ENCODE assay signal across 11 cellular contexts in the genomic region with DNA sequence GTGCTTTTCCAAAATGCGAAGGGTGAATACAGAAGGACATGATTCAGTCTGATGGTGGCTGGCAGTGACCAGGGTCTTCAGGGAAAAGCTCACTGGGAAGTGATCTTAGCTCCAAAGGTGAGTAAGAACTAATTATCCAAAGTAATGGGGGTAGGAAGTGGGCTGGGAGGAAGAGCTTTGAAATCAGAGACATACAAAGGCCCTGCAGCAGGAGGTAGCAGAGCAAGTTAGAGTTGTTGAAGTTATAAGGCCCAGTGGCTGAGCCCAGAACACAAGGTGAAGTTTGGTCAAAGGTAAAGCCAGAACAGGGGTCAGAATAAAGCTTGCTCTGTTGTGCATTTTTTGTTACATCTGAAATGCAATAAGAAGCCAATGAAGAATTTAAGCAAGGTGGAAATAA.
DNase-seq lines count a peak whose midpoint lies in the region; ATAC-seq and TF ChIP-seq lines count a peak whose summit lies in the region.
"Had no signal": no experiment of that assay in that cellular context is flagged by ENCODE, and none has a peak within 500 bp of the region (broad histone marks: within the 10 kb centered on the region; RNA-seq: fewer than 3 reads in every experiment).

No MANE protein-coding gene starts in this region.

- peak overlapping the region in 3 of 4 donors; percentile 66 to 71 (median 68) for H3K4me3 Mint-ChIP-seq in CD4-positive, CD25-positive, alpha-beta regulatory T cell
- no peak overlapping the region for H3K4me3 Mint-ChIP-seq in Caco-2 (ENCODE audit: unreplicated experiment)
- peak overlapping the region; percentile 78 for H3K4me3 Mint-ChIP-seq in activated T-helper 1 cell treated with anti-CD3 and anti-CD28 coated beads, Interleukin-12 subunit alpha, Interleukin-12 subunit beta, Interleukin-2, Interleukin-4 antibody, amounts not matched to agents 30 ng/mL and 10 ng/mL and 1 ng/mL, durations not matched to agents 14 hours and 24 hours and 36 hours
- peak overlapping the region; percentile 66 to 85 (median 80) for H3K4me3 Mint-ChIP-seq in naive thymus-derived CD8-positive, alpha-beta T cell

- no peak overlapping the region for H3K4me3 ChIP-seq in CD4-positive, CD25-positive, alpha-beta regulatory T cell (ENCODE audit: low read depth, low read length)
- H3K4me3 ChIP-seq in Caco-2 (ENCODE audit: low read depth, low read length) (no peak overlapping the region), sigmoid colon (no peak overlapping the region)
- H3K4me3 ChIP-seq: MG63 had no signal

- WGBS in sigmoid colon, 2 donors = 94 to 96% methylated on average over 1 of the region's 1 CpG

- no peak for DNase-seq in CD4-positive, CD25-positive, alpha-beta regulatory T cell
- DNase-seq in Caco-2 (no peak), sigmoid colon (no peak)
- DNase-seq in activated T-helper 1 cell treated with anti-CD3 and anti-CD28 coated beads, Interleukin-12 subunit alpha, Interleukin-12 subunit beta, Interleukin-2, Interleukin-4 antibody, amounts not matched to agents 30 ng/mL and 10 ng/mL and 1 ng/mL, durations not matched to agents 14 hours and 24 hours and 36 hours (ENCODE audit: low spot score) = no peak
- DNase-seq in naive thymus-derived CD8-positive, alpha-beta T cell = no peak
- DNase-seq: amygdala, MG63, NCI-H1930, NCI-H524 had no signal

- H3K9me3 Mint-ChIP-seq in CD4-positive, CD25-positive, alpha-beta regulatory T cell = peaks cover 0 to 3% (median 0%) of the 10 kb centered on the region in 7 donors
- no peaks in the 10 kb centered on the region for H3K9me3 Mint-ChIP-seq in Caco-2 (ENCODE audit: unreplicated experiment)
- H3K9me3 Mint-ChIP-seq in activated T-helper 1 cell treated with anti-CD3 and anti-CD28 coated beads, Interleukin-12 subunit alpha, Interleukin-12 subunit beta, Interleukin-2, Interleukin-4 antibody, amounts not matched to agents 30 ng/mL and 10 ng/mL and 1 ng/mL, durations not matched to agents 14 hours and 24 hours and 36 hours = peaks cover 3% of the 10 kb centered on the region
- H3K9me3 Mint-ChIP-seq in naive thymus-derived CD8-positive, alpha-beta T cell = no peaks in the 10 kb centered on the region

- peaks cover 3% of the 10 kb centered on the region for H3K4me1 ChIP-seq in CD4-positive, CD25-positive, alpha-beta regulatory T cell (ENCODE audit: control insufficient read depth, insufficient read depth, low read length, poor library complexity, severe bottlenecking)
- H3K4me1 ChIP-seq in Caco-2 (peaks cover 48% of the 10 kb centered on the region), sigmoid colon (peaks cover 0 to 39% (median 37%) of the 10 kb centered on the region in 4 donors)

- BruUV-seq in Caco-2 (replicated peaks; lab: Mats Ljungman, UMichigan) = no TSS peak

- POLR2A ChIA-PET in Caco-2 (lab: Charles Lee) = no interaction called here
- POLR2A ChIA-PET in naive thymus-derived CD8-positive, alpha-beta T cell (lab: Charles Lee) = no interaction called here

- no peak for ATAC-seq in CD4-positive, CD25-positive, alpha-beta regulatory T cell (ENCODE audit: low read depth in 2 of 2)
- no peak for ATAC-seq in naive thymus-derived CD8-positive, alpha-beta T cell
- ATAC-seq in GM21360 (IDR thresholded peaks at IDR 0.05; ENCODE audit: unreplicated experiment) (no peak), HG02623 (IDR thresholded peaks at IDR 0.05; ENCODE audit: unreplicated experiment) (no peak)

- no peak for TF ChIP-seq POLR2A in sigmoid colon (IDR thresholded peaks at IDR 0.05)

- peaks cover 5 to 19% (median 12%) of the 10 kb centered on the region in 4 donors for H3K4me1 Mint-ChIP-seq in CD4-positive, CD25-positive, alpha-beta regulatory T cell
- peaks cover 57% of the 10 kb centered on the region for H3K4me1 Mint-ChIP-seq in Caco-2 (ENCODE audit: low read depth, unreplicated experiment)
- peaks cover 80% of the 10 kb centered on the region for H3K4me1 Mint-ChIP-seq in activated T-helper 1 cell treated with anti-CD3 and anti-CD28 coated beads, Interleukin-12 subunit alpha, Interleukin-12 subunit beta, Interleukin-2, Interleukin-4 antibody, amounts not matched to agents 30 ng/mL and 10 ng/mL and 1 ng/mL, durations not matched to agents 14 hours and 24 hours and 36 hours (ENCODE audit: low read depth)
- peaks cover 12 to 50% (median 32%) of the 10 kb centered on the region in 4 donors for H3K4me1 Mint-ChIP-seq in naive thymus-derived CD8-positive, alpha-beta T cell

- intact Hi-C loops in Caco-2 (cut with micrococcal nuclease; ENCODE audit: unreplicated experiment) = loop anchor here (10.0 kb wide), 1 partner anchor 168 kb away; no protein-coding TSS in a partner anchor
- intact Hi-C loops in activated T-helper 1 cell treated with anti-CD3 and anti-CD28 coated beads, Interleukin-12 subunit alpha, Interleukin-12 subunit beta, Interleukin-2, Interleukin-4 antibody, amounts not matched to agents 30 ng/mL and 10 ng/mL and 1 ng/mL, durations not matched to agents 14 hours and 24 hours and 36 hours (cut with micrococcal nuclease) = loop anchor here (5.0 to 10.0 kb wide), 6 partner anchors 59 to 532 kb away; partner anchors contain the start of gene TMX4
- intact Hi-C loops in sigmoid colon (cut with DNase I) = no loop called here

- H3K27me3 Mint-ChIP-seq in CD4-positive, CD25-positive, alpha-beta regulatory T cell = peaks cover 4% of the 10 kb centered on the region
- no peaks in the 10 kb centered on the region for H3K27me3 Mint-ChIP-seq in Caco-2 (ENCODE audit: insufficient read depth, unreplicated experiment)
- peaks cover 2% of the 10 kb centered on the region for H3K27me3 Mint-ChIP-seq in activated T-helper 1 cell treated with anti-CD3 and anti-CD28 coated beads, Interleukin-12 subunit alpha, Interleukin-12 subunit beta, Interleukin-2, Interleukin-4 antibody, amounts not matched to agents 30 ng/mL and 10 ng/mL and 1 ng/mL, durations not matched to agents 14 hours and 24 hours and 36 hours (ENCODE audit: insufficient read depth)
- H3K27me3 Mint-ChIP-seq in naive thymus-derived CD8-positive, alpha-beta T cell = peaks cover 0 to 4% (median 0%) of the 10 kb centered on the region in 5 donors

- H3K36me3 ChIP-seq in CD4-positive, CD25-positive, alpha-beta regulatory T cell (ENCODE audit: control insufficient read depth, insufficient read depth, low read length) = no peaks in the 10 kb centered on the region
- H3K36me3 ChIP-seq in Caco-2 (ENCODE audit: control insufficient read depth, insufficient read depth, low read length) (no peaks in the 10 kb centered on the region), sigmoid colon (no peaks in the 10 kb centered on the region)
- H3K36me3 ChIP-seq: MG63 had no signal

- H3K27ac ChIP-seq in CD4-positive, CD25-positive, alpha-beta regulatory T cell (ENCODE audit: insufficient read depth, low read length, poor library complexity, severe bottlenecking) = no peak overlapping the region
- no peak overlapping the region for H3K27ac ChIP-seq in sigmoid colon

- H3K27me3 ChIP-seq in CD4-positive, CD25-positive, alpha-beta regulatory T cell (ENCODE audit: control insufficient read depth, insufficient read depth, low read length) = no peaks in the 10 kb centered on the region
- no peaks in the 10 kb centered on the region for H3K27me3 ChIP-seq in Caco-2 (replicated peaks; ENCODE audit: control insufficient read depth, insufficient read depth, low read length)
- no peaks in the 10 kb centered on the region for H3K27me3 ChIP-seq in sigmoid colon
- H3K27me3 ChIP-seq: MG63 had no signal

- peak overlapping the region in 2 of 3 donors; percentile 17 to 46 for H3K27ac Mint-ChIP-seq in CD4-positive, CD25-positive, alpha-beta regulatory T cell
- H3K27ac Mint-ChIP-seq in Caco-2 (ENCODE audit: unreplicated experiment) = peak overlapping the region; percentile 15
- H3K27ac Mint-ChIP-seq in activated T-helper 1 cell treated with anti-CD3 and anti-CD28 coated beads, Interleukin-12 subunit alpha, Interleukin-12 subunit beta, Interleukin-2, Interleukin-4 antibody, amounts not matched to agents 30 ng/mL and 10 ng/mL and 1 ng/mL, durations not matched to agents 14 hours and 24 hours and 36 hours = peak overlapping the region; percentile 78
- H3K27ac Mint-ChIP-seq in naive thymus-derived CD8-positive, alpha-beta T cell = peak overlapping the region in 9 of 10 donors; percentile 1 to 94 (median 79)

- no peaks in the 10 kb centered on the region for H3K9me3 ChIP-seq in CD4-positive, CD25-positive, alpha-beta regulatory T cell (ENCODE audit: control insufficient read depth in 2 of 2, low read length in 2 of 2)
- H3K9me3 ChIP-seq in Caco-2 (no peaks in the 10 kb centered on the region), sigmoid colon (no peaks in the 10 kb centered on the region)

- no peak for TF ChIP-seq EP300 in sigmoid colon (IDR thresholded peaks at IDR 0.05)

- no peaks in the 10 kb centered on the region for H3K36me3 Mint-ChIP-seq in CD4-positive, CD25-positive, alpha-beta regulatory T cell
- H3K36me3 Mint-ChIP-seq in Caco-2 (ENCODE audit: insufficient read depth, unreplicated experiment) = peaks cover 12% of the 10 kb centered on the region
- peaks cover 8% of the 10 kb centered on the region for H3K36me3 Mint-ChIP-seq in activated T-helper 1 cell treated with anti-CD3 and anti-CD28 coated beads, Interleukin-12 subunit alpha, Interleukin-12 subunit beta, Interleukin-2, Interleukin-4 antibody, amounts not matched to agents 30 ng/mL and 10 ng/mL and 1 ng/mL, durations not matched to agents 14 hours and 24 hours and 36 hours (ENCODE audit: low read depth)
- H3K36me3 Mint-ChIP-seq in naive thymus-derived CD8-positive, alpha-beta T cell = no peaks in the 10 kb centered on the region

- TF ChIP-seq CTCF in Caco-2 (IDR thresholded peaks at IDR 0.05; ENCODE audit: insufficient read depth in 1 of 2, low read depth in 1 of 2, low read length in 1 of 2, severe bottlenecking in 1 of 2, unreplicated experiment in 1 of 2) (no peak), sigmoid colon (IDR thresholded peaks at IDR 0.05) (no peak)

- CTCF ChIA-PET in Caco-2 (lab: Charles Lee) = no interaction called here

Comparison
In these comparisons a context has a peak if more than half of its experiments do, and no peak if none do; other contexts are left out.
1. H3K27ac Mint-ChIP-seq: peak in every context shown above with its lines; median percentile 79 in naive thymus-derived CD8-positive, alpha-beta T cell; 78 in activated T-helper 1 cell treated with anti-CD3 and anti-CD28 coated beads, Interleukin-12 subunit alpha, Interleukin-12 subunit beta, Interleukin-2, Interleukin-4 antibody, amounts not matched to agents 30 ng/mL and 10 ng/mL and 1 ng/mL, durations not matched to agents 14 hours and 24 hours and 36 hours; 32 in CD4-positive, CD25-positive, alpha-beta regulatory T cell; 15 in Caco-2.